8 cellular contexts compared by ENCODE assay signal in the genomic region with DNA sequence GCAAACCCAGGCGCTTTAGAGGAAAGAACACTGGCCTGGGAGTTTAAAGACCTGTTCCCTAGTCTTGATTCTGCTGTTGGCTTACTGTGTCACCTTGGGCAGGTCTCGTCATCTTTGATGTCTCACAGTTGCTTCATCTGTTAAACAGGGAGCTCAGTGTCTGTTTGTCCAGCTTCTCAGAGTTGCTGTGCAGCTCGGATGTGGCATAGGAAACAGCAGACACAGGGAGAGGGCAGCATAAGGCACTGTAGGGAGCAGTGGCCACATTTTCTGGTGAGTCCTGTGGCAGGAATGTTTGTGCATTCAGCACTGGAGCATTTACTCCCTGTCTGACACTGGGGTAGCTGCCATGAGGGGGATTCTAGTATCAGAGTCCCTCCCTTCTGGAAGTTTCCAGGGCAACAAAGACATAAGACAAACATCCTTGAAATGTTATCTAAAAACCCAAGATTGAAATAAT. TPM values are rescaled to one million over a fixed set of nuclear protein-coding genes. Genes with fewer than 3 reads are reported as not detected.
DNase-seq lines count a peak whose midpoint lies in the region; ATAC-seq and TF ChIP-seq lines count a peak whose summit lies in the region.

No MANE protein-coding gene starts in this region.

- WGBS in gastroesophageal sphincter (ENCODE audit: low coverage in 1 of 2), 2 donors, result no CpG with 5 or more reads among the region's 3 CpGs

- no peaks in the 10 kb centered on the region for H3K27me3 Mint-ChIP-seq in activated CD4-positive, alpha-beta memory T cell treated with anti-CD3 and anti-CD28 coated beads for 36 hours
- H3K27me3 Mint-ChIP-seq in activated CD4-positive, alpha-beta memory T cell treated with anti-CD3 and anti-CD28 coated beads, Interleukin-2, amount 10 ng/mL, durations not matched to agents 7 days and 5 days, result no peaks in the 10 kb centered on the region
- no peaks in the 10 kb centered on the region for H3K27me3 Mint-ChIP-seq in stimulated activated naive B cell treated with anti-CD40 and anti-IgM and Interleukin-4, amounts not matched to agents 10 μg/mL and 1 μg/mL and 100 μg/mL, for 72 hours

- ATAC-seq in gastroesophageal sphincter, result no peak
- no peak for ATAC-seq in stimulated activated naive B cell treated with anti-CD40 and anti-IgM and Interleukin-4, amounts not matched to agents 10 μg/mL and 1 μg/mL and 100 μg/mL, for 72 hours (replicated peaks)
- no peak for ATAC-seq in GM19328 (IDR thresholded peaks at IDR 0.05; ENCODE audit: unreplicated experiment)
- ATAC-seq in GM18868 (IDR thresholded peaks at IDR 0.05; ENCODE audit: unreplicated experiment), result no peak

- DNase-seq in activated CD4-positive, alpha-beta memory T cell treated with anti-CD3 and anti-CD28 coated beads for 36 hours, result peak; percentile 5
- DNase-seq in activated CD4-positive, alpha-beta memory T cell treated with anti-CD3 and anti-CD28 coated beads, Interleukin-2, amount 10 ng/mL, durations not matched to agents 7 days and 5 days, result no peak
- DNase-seq in WERI-Rb-1, result no peak
- DNase-seq in stimulated activated naive B cell treated with anti-CD40 and anti-IgM and Interleukin-4, amounts not matched to agents 10 μg/mL and 1 μg/mL and 100 μg/mL, for 72 hours, result no peak
- DNase-seq in NCI-H1417 treated with DMSO at 0.1 percent for 48 hours (lab: John Stamatoyannopoulos, UW), result no peak

- peak overlapping the region; percentile 98 for H3K27ac ChIP-seq in WERI-Rb-1
- peak overlapping the region in 3 of 4 donors; percentile 44 to 95 (median 94) for H3K27ac ChIP-seq in gastroesophageal sphincter

- H3K27me3 ChIP-seq in WERI-Rb-1 (ENCODE audit: insufficient read depth, low read depth, severe bottlenecking) (no peaks in the 10 kb centered on the region), gastroesophageal sphincter (no peaks in the 10 kb centered on the region)

- peaks cover 21% of the 10 kb centered on the region for H3K36me3 Mint-ChIP-seq in activated CD4-positive, alpha-beta memory T cell treated with anti-CD3 and anti-CD28 coated beads for 36 hours
- peaks cover 16% of the 10 kb centered on the region for H3K36me3 Mint-ChIP-seq in activated CD4-positive, alpha-beta memory T cell treated with anti-CD3 and anti-CD28 coated beads, Interleukin-2, amount 10 ng/mL, durations not matched to agents 7 days and 5 days (ENCODE audit: low read depth)
- H3K36me3 Mint-ChIP-seq in stimulated activated naive B cell treated with anti-CD40 and anti-IgM and Interleukin-4, amounts not matched to agents 10 μg/mL and 1 μg/mL and 100 μg/mL, for 72 hours, result peaks cover 49 to 53% of the 10 kb centered on the region in 2 donors

- H3K9me3 Mint-ChIP-seq in activated CD4-positive, alpha-beta memory T cell treated with anti-CD3 and anti-CD28 coated beads for 36 hours, result no peaks in the 10 kb centered on the region
- no peaks in the 10 kb centered on the region for H3K9me3 Mint-ChIP-seq in activated CD4-positive, alpha-beta memory T cell treated with anti-CD3 and anti-CD28 coated beads, Interleukin-2, amount 10 ng/mL, durations not matched to agents 7 days and 5 days
- no peaks in the 10 kb centered on the region for H3K9me3 Mint-ChIP-seq in stimulated activated naive B cell treated with anti-CD40 and anti-IgM and Interleukin-4, amounts not matched to agents 10 μg/mL and 1 μg/mL and 100 μg/mL, for 72 hours

- intact Hi-C loops in activated CD4-positive, alpha-beta memory T cell treated with anti-CD3 and anti-CD28 coated beads for 36 hours (cut with micrococcal nuclease), result no loop called here

- CTCF ChIA-PET in activated CD4-positive, alpha-beta memory T cell treated with anti-CD3 and anti-CD28 coated beads for 36 hours (lab: Charles Lee), result interaction anchor here (0.6 to 2.7 kb wide), 3 partner anchors 15 to 159 kb away, joined by 3 to 11 read pairs (median 3); no protein-coding TSS in a partner anchor
- CTCF ChIA-PET in activated CD4-positive, alpha-beta memory T cell treated with anti-CD3 and anti-CD28 coated beads, Interleukin-2, amount 10 ng/mL, durations not matched to agents 7 days and 5 days (lab: Charles Lee), result interaction anchor here (1.0 to 3.5 kb wide), 2 partner anchors 12 to 15 kb away, joined by 7 to 17 read pairs; no protein-coding TSS in a partner anchor

- no peak overlapping the region for H3K4me3 ChIP-seq in WERI-Rb-1 (ENCODE audit: low read depth, low read length)
- H3K4me3 ChIP-seq in gastroesophageal sphincter, result no peak overlapping the region

- POLR2A ChIA-PET in activated CD4-positive, alpha-beta memory T cell treated with anti-CD3 and anti-CD28 coated beads for 36 hours (lab: Charles Lee), result interaction anchor here (1.0 to 5.2 kb wide), 4 partner anchors 7 to 80 kb away, joined by 3 to 28 read pairs (median 4); a partner anchor contains a TSS
- POLR2A ChIA-PET in activated CD4-positive, alpha-beta memory T cell treated with anti-CD3 and anti-CD28 coated beads, Interleukin-2, amount 10 ng/mL, durations not matched to agents 7 days and 5 days (lab: Charles Lee), result interaction anchor here (1.1 to 5.1 kb wide), 4 partner anchors 7 to 54 kb away, joined by 3 to 47 read pairs (median 22); a partner anchor contains a TSS

- peak overlapping the region; percentile 95 for H3K4me3 Mint-ChIP-seq in activated CD4-positive, alpha-beta memory T cell treated with anti-CD3 and anti-CD28 coated beads for 36 hours
- H3K4me3 Mint-ChIP-seq in activated CD4-positive, alpha-beta memory T cell treated with anti-CD3 and anti-CD28 coated beads, Interleukin-2, amount 10 ng/mL, durations not matched to agents 7 days and 5 days, result no peak overlapping the region
- peak overlapping the region; percentile 96 to 97 for H3K4me3 Mint-ChIP-seq in stimulated activated naive B cell treated with anti-CD40 and anti-IgM and Interleukin-4, amounts not matched to agents 10 μg/mL and 1 μg/mL and 100 μg/mL, for 72 hours

- no peak for TF ChIP-seq POLR2A in gastroesophageal sphincter (IDR thresholded peaks at IDR 0.05)

- H3K9me3 ChIP-seq in WERI-Rb-1 (ENCODE audit: severe bottlenecking) (no peaks in the 10 kb centered on the region), gastroesophageal sphincter (no peaks in the 10 kb centered on the region)

- peaks cover 28% of the 10 kb centered on the region for H3K4me1 Mint-ChIP-seq in activated CD4-positive, alpha-beta memory T cell treated with anti-CD3 and anti-CD28 coated beads for 36 hours (ENCODE audit: low read depth)
- peaks cover 41% of the 10 kb centered on the region for H3K4me1 Mint-ChIP-seq in activated CD4-positive, alpha-beta memory T cell treated with anti-CD3 and anti-CD28 coated beads, Interleukin-2, amount 10 ng/mL, durations not matched to agents 7 days and 5 days
- peaks cover 46 to 76% of the 10 kb centered on the region in 2 donors for H3K4me1 Mint-ChIP-seq in stimulated activated naive B cell treated with anti-CD40 and anti-IgM and Interleukin-4, amounts not matched to agents 10 μg/mL and 1 μg/mL and 100 μg/mL, for 72 hours

- no peak for TF ChIP-seq EP300 in gastroesophageal sphincter (IDR thresholded peaks at IDR 0.05)

- H3K27ac Mint-ChIP-seq in activated CD4-positive, alpha-beta memory T cell treated with anti-CD3 and anti-CD28 coated beads for 36 hours, result no peak overlapping the region
- no peak overlapping the region for H3K27ac Mint-ChIP-seq in activated CD4-positive, alpha-beta memory T cell treated with anti-CD3 and anti-CD28 coated beads, Interleukin-2, amount 10 ng/mL, durations not matched to agents 7 days and 5 days
- peak overlapping the region; percentile 81 for H3K27ac Mint-ChIP-seq in stimulated activated naive B cell treated with anti-CD40 and anti-IgM and Interleukin-4, amounts not matched to agents 10 μg/mL and 1 μg/mL and 100 μg/mL, for 72 hours

- H3K4me1 ChIP-seq in gastroesophageal sphincter, result peaks cover 0 to 59% (median 16%) of the 10 kb centered on the region in 3 donors

- H3K36me3 ChIP-seq in WERI-Rb-1 (peaks cover 64% of the 10 kb centered on the region), gastroesophageal sphincter (peaks cover 0 to 52% of the 10 kb centered on the region in 2 donors)

- TF ChIP-seq CTCF in WERI-Rb-1 (IDR thresholded peaks at IDR 0.05; ENCODE audit: low read depth, low read length) (no peak), gastroesophageal sphincter (IDR thresholded peaks at IDR 0.05) (no peak)

RNA-seq across cellular contexts. Expression of a gene that starts 2.0 kb away (rescaled TPM):
- 10 to 100 TPM; 52.3 to 56.9 TPM for total RNA-seq in activated CD4-positive, alpha-beta memory T cell treated with anti-CD3 and anti-CD28 coated beads for 36 hours
- total RNA-seq in activated CD4-positive, alpha-beta memory T cell treated with anti-CD3 and anti-CD28 coated beads, Interleukin-2, amount 10 ng/mL, durations not matched to agents 7 days and 5 days, result 10 to 100 TPM; 42.9 to 45.9 TPM
- total RNA-seq in gastroesophageal sphincter, result 100 to 1,000 TPM in 2 of 4 donors, 10 to 100 TPM in 2; 72.7 to 132 (median 102) TPM

RNA-seq across cellular contexts. Expression of a gene that starts 8.5 kb away (rescaled TPM):
- 1 to 10 TPM; 6.0 to 6.8 TPM for total RNA-seq in activated CD4-positive, alpha-beta memory T cell treated with anti-CD3 and anti-CD28 coated beads for 36 hours
- total RNA-seq in activated CD4-positive, alpha-beta memory T cell treated with anti-CD3 and anti-CD28 coated beads, Interleukin-2, amount 10 ng/mL, durations not matched to agents 7 days and 5 days, result 1 to 10 TPM; 6.4 to 7.1 TPM
- total RNA-seq in gastroesophageal sphincter, result 10 to 100 TPM in 2 of 4 donors, 1 to 10 TPM in 2; 5.3 to 12.5 (median 10.5) TPM

RNA-seq across cellular contexts. Expression of a gene that starts 29.2 kb away (rescaled TPM):
- total RNA-seq in activated CD4-positive, alpha-beta memory T cell treated with anti-CD3 and anti-CD28 coated beads for 36 hours, result not detected
- not detected for total RNA-seq in activated CD4-positive, alpha-beta memory T cell treated with anti-CD3 and anti-CD28 coated beads, Interleukin-2, amount 10 ng/mL, durations not matched to agents 7 days and 5 days
- 100 to 1,000 TPM; 152 to 341 (median 157) TPM for total RNA-seq in gastroesophageal sphincter

RNA-seq across cellular contexts. Expression of a gene that starts 47.3 kb away (rescaled TPM):
- 1 to 10 TPM; 8.0 to 8.8 TPM for total RNA-seq in activated CD4-positive, alpha-beta memory T cell treated with anti-CD3 and anti-CD28 coated beads for 36 hours
- total RNA-seq in activated CD4-positive, alpha-beta memory T cell treated with anti-CD3 and anti-CD28 coated beads, Interleukin-2, amount 10 ng/mL, durations not matched to agents 7 days and 5 days, result 1 to 10 TPM; 4.9 to 7.0 TPM
- 1 to 10 TPM; 6.4 to 10.0 (median 8.1) TPM for total RNA-seq in gastroesophageal sphincter

RNA-seq across cellular contexts. Expression of a gene that starts 47.5 kb away (rescaled TPM):
- 10 to 100 TPM; 26.1 to 27.1 TPM for total RNA-seq in activated CD4-positive, alpha-beta memory T cell treated with anti-CD3 and anti-CD28 coated beads for 36 hours
- 10 to 100 TPM; 23.1 to 26.8 TPM for total RNA-seq in activated CD4-positive, alpha-beta memory T cell treated with anti-CD3 and anti-CD28 coated beads, Interleukin-2, amount 10 ng/mL, durations not matched to agents 7 days and 5 days
- total RNA-seq in gastroesophageal sphincter, result 10 to 100 TPM in 2 of 4 donors, 1 to 10 TPM in 2; 7.1 to 25.1 (median 14.0) TPM

Comparison
In these comparisons a context has a peak if more than half of its experiments do, and no peak if none do; other contexts are left out.
1. RNA of a gene that starts 29.2 kb away (total RNA-seq): 152 to 341 TPM in gastroesophageal sphincter; not detected in activated CD4-positive, alpha-beta memory T cell treated with anti-CD3 and anti-CD28 coated beads for 36 hours and not detected in activated CD4-positive, alpha-beta memory T cell treated with anti-CD3 and anti-CD28 coated beads, Interleukin-2, amount 10 ng/mL, durations not matched to agents 7 days and 5 days; every median in the first group is over 100 times any median in the second.